In the genomic region with DNA sequence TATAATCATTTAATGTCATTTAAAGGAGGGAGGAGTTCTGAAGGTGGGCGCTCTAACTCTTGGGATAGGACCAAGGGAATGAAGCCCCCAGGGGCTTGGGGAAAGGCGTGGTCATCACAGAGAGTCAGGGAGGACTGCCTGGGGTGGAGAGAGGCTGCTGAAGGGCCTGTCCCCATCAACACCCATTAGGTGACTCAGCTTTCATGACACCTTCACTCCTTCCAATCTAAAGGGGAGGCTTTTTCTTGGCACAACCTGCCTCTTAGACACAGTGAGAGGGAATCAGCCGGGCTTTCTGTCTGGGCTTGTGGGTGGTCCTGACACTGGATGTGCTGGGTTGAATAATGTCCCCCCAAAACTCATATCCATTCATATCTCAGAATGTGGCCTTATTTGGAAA, we compare ENCODE assay signal across 2 cellular contexts.
A peak's percentile ranks its signal among the peaks of the same experiment; 100 is the strongest.
TF ChIP-seq lines count a peak whose summit lies in the region.

No MANE protein-coding gene starts in this region.

TF ChIP-seq in HCT116, 20 proteins besides CTCF, POLR2A, EP300 and RAD21:
- TF ChIP-seq YY1 (IDR thresholded peaks at IDR 0.05; ENCODE audit: extremely low read depth, insufficient replicate concordance, low read depth, low read length) (no peak), ELF1 (IDR thresholded peaks at IDR 0.05; ENCODE audit: borderline replicate concordance, low read depth) (no peak), ZNF274 (IDR thresholded peaks at IDR 0.05; ENCODE audit: low read depth, low read length) (no peak)
- TF ChIP-seq, protein P1, sequence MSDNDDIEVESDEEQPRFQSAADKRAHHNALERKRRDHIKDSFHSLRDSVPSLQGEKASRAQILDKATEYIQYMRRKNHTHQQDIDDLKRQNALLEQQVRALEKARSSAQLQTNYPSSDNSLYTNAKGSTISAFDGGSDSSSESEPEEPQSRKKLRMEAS (IDR thresholded peaks at IDR 0.05) = no peak
TF ChIP-seq in HCT116: peak in this region for 0.

TF ChIP-seq in K562, 482 proteins besides CTCF, POLR2A, EP300 and RAD21:
- TF ChIP-seq, protein P2, sequence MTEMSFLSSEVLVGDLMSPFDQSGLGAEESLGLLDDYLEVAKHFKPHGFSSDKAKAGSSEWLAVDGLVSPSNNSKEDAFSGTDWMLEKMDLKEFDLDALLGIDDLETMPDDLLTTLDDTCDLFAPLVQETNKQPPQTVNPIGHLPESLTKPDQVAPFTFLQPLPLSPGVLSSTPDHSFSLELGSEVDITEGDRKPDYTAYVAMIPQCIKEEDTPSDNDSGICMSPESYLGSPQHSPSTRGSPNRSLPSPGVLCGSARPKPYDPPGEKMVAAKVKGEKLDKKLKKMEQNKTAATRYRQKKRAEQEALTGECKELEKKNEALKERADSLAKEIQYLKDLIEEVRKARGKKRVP (CRISPR knock-in tag; IDR thresholded peaks at IDR 0.05) = no peak
- TF ChIP-seq NFE2 (IDR thresholded peaks at IDR 0.05; ENCODE audit: low read depth) (peak; percentile 74), C11orf30 (IDR thresholded peaks at IDR 0.05; ENCODE audit: low read depth) (peak; percentile 52; the same call in 1 of the 2 replicates)
